ENCODE assay signal across 7 cellular contexts in the genomic region with DNA sequence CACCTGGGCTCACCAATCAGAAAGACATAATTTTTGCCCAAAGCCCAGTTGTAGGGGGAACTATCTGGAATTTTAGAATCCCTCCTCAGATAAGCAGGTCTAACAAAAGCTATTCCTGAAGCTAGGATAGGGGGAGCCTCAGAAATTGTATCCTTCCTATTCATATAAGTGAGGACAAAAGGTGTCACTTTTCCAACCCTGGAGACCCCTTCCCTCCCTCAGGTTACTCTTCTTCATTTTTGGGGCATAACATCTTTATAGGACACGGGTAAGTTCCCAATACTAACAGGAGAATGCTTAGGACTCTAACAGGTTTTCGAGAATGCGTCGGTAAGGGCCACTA. TPM values are rescaled to one million over a fixed set of nuclear protein-coding genes. Genes with fewer than 3 reads are reported as not detected.
"Had no signal": no experiment of that assay in that cellular context is flagged by ENCODE, and none has a peak within 500 bp of the region (broad histone marks: within the 10 kb centered on the region; RNA-seq: fewer than 3 reads in every experiment).

No MANE protein-coding gene starts in this region.

RNA-seq across cellular contexts. Expression of a gene that starts 1.1 kb away (rescaled TPM):
- total RNA-seq: OCI-LY7, Peyer's patch, Right ventricle myocardium inferior, Right ventricle myocardium superior had no signal

RNA-seq across cellular contexts. Expression of a gene that starts 58.7 kb away (rescaled TPM):
- total RNA-seq: OCI-LY7, PC-3, SJSA1, SK-MEL-5 had no signal
